In the genomic region with DNA sequence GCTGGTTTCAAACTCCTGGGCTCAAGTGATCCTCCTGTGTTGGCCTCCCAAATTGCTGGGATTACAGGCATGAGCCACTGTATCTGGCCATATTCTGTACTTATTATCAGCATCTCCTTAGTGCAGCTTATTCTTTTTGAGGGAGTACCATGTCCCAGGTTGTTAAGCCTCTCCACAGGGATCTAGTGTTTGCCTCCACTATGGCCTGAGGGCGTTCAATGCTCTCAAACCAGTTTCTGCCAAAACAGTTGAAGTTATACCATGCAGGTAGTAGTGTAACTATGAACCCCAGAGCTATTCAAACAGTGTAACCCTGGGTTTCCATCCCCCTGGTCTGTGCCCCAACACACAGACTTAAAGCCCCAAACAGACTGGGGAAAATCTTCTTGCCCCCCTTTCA, we compare ENCODE assay signal across 18 cellular contexts.
DNase-seq lines count a peak whose midpoint lies in the region; ATAC-seq and TF ChIP-seq lines count a peak whose summit lies in the region.
"Had no signal": no experiment of that assay in that cellular context is flagged by ENCODE, and none has a peak within 500 bp of the region (broad histone marks: within the 10 kb centered on the region; RNA-seq: fewer than 3 reads in every experiment).

No MANE protein-coding gene starts in this region.

- H4K91ac ChIP-seq in trophoblast cell (ENCODE audit: low read depth, low read length) = peak overlapping the region; percentile 72

- H3K36me3 ChIP-seq in trophoblast cell (ENCODE audit: control insufficient read depth in 1 of 2, insufficient read depth in 2 of 2, low read length in 2 of 2) (peaks cover 0 to 2% of the 10 kb centered on the region in 2 experiments), tibial artery (no peaks in the 10 kb centered on the region)
- H3K36me3 ChIP-seq: BE2C, SJCRH30 had no signal

- no peak for DNase-seq in CD4-positive, alpha-beta T cell
- DNase-seq in ELF-1 (ENCODE audit: low read depth, low spot score) = peak; percentile 36
- no peak for DNase-seq in activated naive CD8-positive, alpha-beta T cell treated with anti-CD3 and anti-CD28 coated beads, Interleukin-2, amount 10 ng/mL, durations not matched to agents 7 days and 5 days
- DNase-seq in trophoblast cell = peak in 1 of 2 donors; percentile 51
- no peak for DNase-seq in naive thymus-derived CD8-positive, alpha-beta T cell
- no peak for DNase-seq in tibial artery
- DNase-seq: BE2C; CD8-positive, alpha-beta memory T cell; DMS 273 treated with DMSO at 0.1 percent for 48 hours; NCI-H1105 treated with DMSO at 0.1 percent for 48 hours; NCI-H187; NCI-H2171 treated with DMSO at 0.1 percent for 48 hours; NCI-H524; SJCRH30; SW 1271 had no signal

- peak overlapping the region; percentile 75 for H2BK120ac ChIP-seq in trophoblast cell (ENCODE audit: insufficient read depth, low read length, poor library complexity)

- no peaks in the 10 kb centered on the region for H3K27me3 ChIP-seq in CD4-positive, alpha-beta T cell (ENCODE audit: control insufficient read depth, insufficient read depth, low read length)
- H3K27me3 ChIP-seq in trophoblast cell (ENCODE audit: insufficient read depth, low read length) (no peaks in the 10 kb centered on the region), tibial artery (no peaks in the 10 kb centered on the region)
- H3K27me3 ChIP-seq: BE2C, SJCRH30 had no signal

- H2BK12ac ChIP-seq in trophoblast cell (ENCODE audit: low read length) = peak overlapping the region; percentile 69

- peak overlapping the region; percentile 20 for H3K14ac ChIP-seq in trophoblast cell (ENCODE audit: low read length)

- no peak for ATAC-seq in CD4-positive, alpha-beta T cell (ENCODE audit: poor library complexity)
- ATAC-seq in activated naive CD8-positive, alpha-beta T cell treated with anti-CD3 and anti-CD28 coated beads, Interleukin-2, amount 10 ng/mL, durations not matched to agents 7 days and 5 days (ENCODE audit: low read depth) = no peak
- no peak for ATAC-seq in naive thymus-derived CD8-positive, alpha-beta T cell
- ATAC-seq in GM21717 (IDR thresholded peaks at IDR 0.05; ENCODE audit: unreplicated experiment) = no peak
- ATAC-seq: HCT116 had no signal

- peaks cover 15 to 29% of the 10 kb centered on the region in 2 experiments for H3K4me1 ChIP-seq in trophoblast cell (ENCODE audit: control insufficient read depth in 1 of 2, insufficient read depth in 2 of 2, low read length in 2 of 2)
- H3K4me1 ChIP-seq in tibial artery = peaks cover 0 to 49% (median 25%) of the 10 kb centered on the region in 4 donors

- H3K4ac ChIP-seq in trophoblast cell (ENCODE audit: low read depth, low read length) = no peak overlapping the region

- peaks cover 6% of the 10 kb centered on the region for H3K36me3 Mint-ChIP-seq in CD4-positive, alpha-beta T cell (ENCODE audit: low read depth)
- peaks cover 15% of the 10 kb centered on the region for H3K36me3 Mint-ChIP-seq in activated naive CD8-positive, alpha-beta T cell treated with anti-CD3 and anti-CD28 coated beads, Interleukin-2, amount 10 ng/mL, durations not matched to agents 7 days and 5 days
- H3K36me3 Mint-ChIP-seq in naive thymus-derived CD8-positive, alpha-beta T cell = peaks cover 0 to 8% (median 0%) of the 10 kb centered on the region in 3 donors
- H3K36me3 Mint-ChIP-seq: CD8-positive, alpha-beta memory T cell had no signal

- no peak overlapping the region for H4K12ac ChIP-seq in trophoblast cell (ENCODE audit: low read depth, low read length)

- TF ChIP-seq CTCF in CD4-positive, alpha-beta T cell (IDR thresholded peaks at IDR 0.05) = no peak
- TF ChIP-seq CTCF in tibial artery (IDR thresholded peaks at IDR 0.05) = no peak

- intact Hi-C loops in CD4-positive, alpha-beta T cell (cut with DNase I, micrococcal nuclease) = loop anchor here (5.0 kb wide), 4 partner anchors 38 to 262 kb away; no protein-coding TSS in a partner anchor
- intact Hi-C loops in tibial artery (cut with DNase I; ENCODE audit: low total_unique reads) = no loop called here

- H2AK5ac ChIP-seq in trophoblast cell (ENCODE audit: low read length) = peak overlapping the region; percentile 64

- no peak overlapping the region for H3K4me3 ChIP-seq in trophoblast cell (ENCODE audit: low read depth, low read length)
- no peak overlapping the region for H3K4me3 ChIP-seq in tibial artery
- H3K4me3 ChIP-seq: SJCRH30 had no signal

- peak overlapping the region; percentile 76 for H3K27ac ChIP-seq in CD4-positive, alpha-beta T cell (ENCODE audit: low read depth, low read length)
- H3K27ac ChIP-seq in trophoblast cell (ENCODE audit: low read depth, low read length) = peak overlapping the region; percentile 77
- H3K27ac ChIP-seq in tibial artery = no peak overlapping the region
- H3K27ac ChIP-seq: RWPE1 had no signal

- H3K18ac ChIP-seq in trophoblast cell (ENCODE audit: low read length) = no peak overlapping the region

- peaks cover 44% of the 10 kb centered on the region for H3K4me1 Mint-ChIP-seq in CD4-positive, alpha-beta T cell (ENCODE audit: low read depth)
- H3K4me1 Mint-ChIP-seq in activated naive CD8-positive, alpha-beta T cell treated with anti-CD3 and anti-CD28 coated beads, Interleukin-2, amount 10 ng/mL, durations not matched to agents 7 days and 5 days = peaks cover 46% of the 10 kb centered on the region
- peaks cover 33 to 45% (median 41%) of the 10 kb centered on the region in 4 donors for H3K4me1 Mint-ChIP-seq in naive thymus-derived CD8-positive, alpha-beta T cell

- no peak overlapping the region for H3K23ac ChIP-seq in trophoblast cell (ENCODE audit: low read length)

- peak overlapping the region; percentile 58 for H4K8ac ChIP-seq in trophoblast cell (ENCODE audit: low read depth, low read length)

- POLR2A ChIA-PET in CD4-positive, alpha-beta T cell (lab: Charles Lee) = interaction anchor here (1.5 to 4.7 kb wide), 7 partner anchors 12 to 81 kb away, joined by 4 to 41 read pairs (median 9); no protein-coding TSS in a partner anchor
- POLR2A ChIA-PET in activated naive CD8-positive, alpha-beta T cell treated with anti-CD3 and anti-CD28 coated beads, Interleukin-2, amount 10 ng/mL, durations not matched to agents 7 days and 5 days (lab: Charles Lee) = interaction anchor here (0.7 to 5.4 kb wide), 13 partner anchors 13 to 134 kb away, joined by 3 to 34 read pairs (median 4); no protein-coding TSS in a partner anchor
- POLR2A ChIA-PET in naive thymus-derived CD8-positive, alpha-beta T cell (lab: Charles Lee) = interaction anchor here (1.0 to 5.3 kb wide), 5 partner anchors 12 to 96 kb away, joined by 3 to 42 read pairs (median 16); partner anchors contain the start of gene BACH2

- WGBS in trophoblast cell (ENCODE audit: extremely low coverage, insufficient coverage, insufficient read length) = no CpG with 5 or more reads among the region's 1 CpG

- H3K79me1 ChIP-seq in trophoblast cell (ENCODE audit: low read length) = peaks cover 31% of the 10 kb centered on the region

- H3K9me3 Mint-ChIP-seq in CD4-positive, alpha-beta T cell = no peaks in the 10 kb centered on the region
- H3K9me3 Mint-ChIP-seq in activated naive CD8-positive, alpha-beta T cell treated with anti-CD3 and anti-CD28 coated beads, Interleukin-2, amount 10 ng/mL, durations not matched to agents 7 days and 5 days = no peaks in the 10 kb centered on the region
- H3K9me3 Mint-ChIP-seq in naive thymus-derived CD8-positive, alpha-beta T cell = no peaks in the 10 kb centered on the region
- H3K9me3 Mint-ChIP-seq: CD8-positive, alpha-beta memory T cell had no signal

- no peak overlapping the region for H3K4me2 ChIP-seq in trophoblast cell (ENCODE audit: low read length)

- H3K27ac Mint-ChIP-seq in CD4-positive, alpha-beta T cell = no peak overlapping the region
- H3K27ac Mint-ChIP-seq in activated naive CD8-positive, alpha-beta T cell treated with anti-CD3 and anti-CD28 coated beads, Interleukin-2, amount 10 ng/mL, durations not matched to agents 7 days and 5 days = no peak overlapping the region
- H3K27ac Mint-ChIP-seq in naive thymus-derived CD8-positive, alpha-beta T cell = no peak overlapping the region

- H3K27me3 Mint-ChIP-seq in CD4-positive, alpha-beta T cell = no peaks in the 10 kb centered on the region
- no peaks in the 10 kb centered on the region for H3K27me3 Mint-ChIP-seq in activated naive CD8-positive, alpha-beta T cell treated with anti-CD3 and anti-CD28 coated beads, Interleukin-2, amount 10 ng/mL, durations not matched to agents 7 days and 5 days
- no peaks in the 10 kb centered on the region for H3K27me3 Mint-ChIP-seq in naive thymus-derived CD8-positive, alpha-beta T cell

- no peak overlapping the region for H3K4me3 Mint-ChIP-seq in CD4-positive, alpha-beta T cell
- H3K4me3 Mint-ChIP-seq in activated naive CD8-positive, alpha-beta T cell treated with anti-CD3 and anti-CD28 coated beads, Interleukin-2, amount 10 ng/mL, durations not matched to agents 7 days and 5 days = peak overlapping the region; percentile 82
- peak overlapping the region in 5 of 10 donors; percentile 8 to 74 (median 32) for H3K4me3 Mint-ChIP-seq in naive thymus-derived CD8-positive, alpha-beta T cell

- CTCF ChIA-PET in CD4-positive, alpha-beta T cell (lab: Charles Lee) = interaction anchor here (1.0 to 1.4 kb wide), 2 partner anchors 83 to 275 kb away, joined by 3 read pairs; no protein-coding TSS in a partner anchor

- no peak overlapping the region for H3K9ac ChIP-seq in trophoblast cell (ENCODE audit: low read length)

- H3K9me3 ChIP-seq in CD4-positive, alpha-beta T cell (ENCODE audit: control insufficient read depth, low read length) = no peaks in the 10 kb centered on the region
- H3K9me3 ChIP-seq in trophoblast cell (ENCODE audit: insufficient read depth, low read depth, low read length) (no peaks in the 10 kb centered on the region), tibial artery (no peaks in the 10 kb centered on the region)
- H3K9me3 ChIP-seq: BE2C, SJCRH30 had no signal

- H2BK5ac ChIP-seq in trophoblast cell (ENCODE audit: low read depth, low read length, poor library complexity) = peak overlapping the region; percentile 72

- peaks cover 2% of the 10 kb centered on the region for H3K79me2 ChIP-seq in trophoblast cell (ENCODE audit: control insufficient read depth, insufficient read depth, low read length, poor library complexity)

- no peak overlapping the region for H2AFZ ChIP-seq in trophoblast cell (ENCODE audit: insufficient read depth, low read length, poor library complexity)

Comparison
In these comparisons a context has a peak if more than half of its experiments do, and no peak if none do; other contexts are left out.
1. H3K27ac ChIP-seq: peak in CD4-positive, alpha-beta T cell (single experiment) and trophoblast cell (single experiment); none in tibial artery (0 of 2).